Comparison of ENCODE assay signal across 16 cellular contexts in the genomic region with DNA sequence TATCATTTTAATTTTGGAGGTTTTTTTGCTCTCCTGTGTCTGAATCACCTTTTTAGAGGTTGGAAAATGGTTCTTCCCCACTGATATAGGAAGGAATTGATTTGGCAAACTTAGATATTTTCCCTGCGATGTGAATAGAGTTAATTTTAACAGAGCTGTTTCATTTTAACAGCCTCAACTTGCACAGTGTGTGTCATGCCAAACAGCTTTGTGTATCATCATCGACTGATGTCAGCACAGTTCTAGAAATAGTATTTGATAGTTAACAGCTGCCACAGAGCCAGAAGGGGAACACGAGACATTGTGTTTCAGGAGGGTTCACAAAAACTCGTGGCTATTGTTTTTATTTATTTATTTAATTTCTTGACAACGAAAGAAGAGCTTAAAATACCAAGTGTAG.
DNase-seq lines count a peak whose midpoint lies in the region; ATAC-seq and TF ChIP-seq lines count a peak whose summit lies in the region.
"Had no signal": no experiment of that assay in that cellular context is flagged by ENCODE, and none has a peak within 500 bp of the region (broad histone marks: within the 10 kb centered on the region; RNA-seq: fewer than 3 reads in every experiment).

No MANE protein-coding gene starts in this region.

- no peak overlapping the region for H3K4ac ChIP-seq in IMR-90 (ENCODE audit: low read depth, low read length)

- no peak overlapping the region for H3K18ac ChIP-seq in IMR-90 (ENCODE audit: low read depth, low read length)

- peak; percentile 74 for ATAC-seq in IMR-90 (ENCODE audit: low read depth)
- no peak for ATAC-seq in GM18870 (IDR thresholded peaks at IDR 0.05; ENCODE audit: unreplicated experiment)
- no peak for ATAC-seq in GM21390 (IDR thresholded peaks at IDR 0.05; ENCODE audit: unreplicated experiment)
- no peak for ATAC-seq in left colon
- ATAC-seq: activated CD8-positive, alpha-beta T cell treated with anti-CD3 and anti-CD28 coated beads, Interleukin-2, amount 10 ng/mL, durations not matched to agents 7 days and 5 days; CD8-positive, alpha-beta T cell; natural killer cell had no signal

- H2BK20ac ChIP-seq in IMR-90 (ENCODE audit: low read depth, low read length) = no peak overlapping the region

- H3K79me1 ChIP-seq in IMR-90 (ENCODE audit: low read depth in 1 of 2, low read length in 2 of 2) = no peaks in the 10 kb centered on the region

- no peak overlapping the region for H2BK5ac ChIP-seq in IMR-90 (ENCODE audit: low read depth, low read length, poor library complexity, severe bottlenecking)

- in situ Hi-C loops in IMR-90 (cut with MboI; ENCODE audit: low sequenced_read_pairs) = no loop called here

- no peak overlapping the region for H2AFZ ChIP-seq in IMR-90 (replicated peaks; ENCODE audit: low read length, poor library complexity)

- dilution Hi-C loops in IMR-90 (cut with HindIII; ENCODE audit: low sequenced_read_pairs, unreplicated experiment) = no loop called here

- 0% methylated on average over 1 of the region's 5 CpGs; no CpG with 5 or more reads in 1 of the 2 experiments for WGBS in IMR-90 (ENCODE audit: extremely low coverage in 2 of 2, insufficient read length in 1 of 2), 2 experiments

- no peak overlapping the region for H3K56ac ChIP-seq in IMR-90 (ENCODE audit: extremely low read depth, insufficient read depth, low read length)

- H4K20me1 ChIP-seq in IMR-90 (ENCODE audit: insufficient read depth, low read length) = no peaks in the 10 kb centered on the region

- no peaks in the 10 kb centered on the region; the same call in 1 of the 2 replicates for H3K9me1 ChIP-seq in IMR-90 (ENCODE audit: insufficient read depth, low read length)

- TF ChIP-seq CTCF in IMR-90 (conservative IDR thresholded peaks at IDR 0.05; ENCODE audit: low read depth, low read length) (no peak), right atrium auricular region (IDR thresholded peaks at IDR 0.05) (no peak)

- H4K91ac ChIP-seq in IMR-90 (ENCODE audit: insufficient read depth, low read depth, low read length) = no peak overlapping the region

- no peak overlapping the region for H2BK120ac ChIP-seq in IMR-90 (ENCODE audit: low read depth, low read length)

- H3K4me2 ChIP-seq in IMR-90 (ENCODE audit: low read depth, low read length) = peak overlapping the region; percentile 48; the same call in 1 of the 2 replicates

- H3K27me3 ChIP-seq in IMR-90 (ENCODE audit: control insufficient read depth, insufficient read depth, low read length) (no peaks in the 10 kb centered on the region), right atrium auricular region (no peaks in the 10 kb centered on the region)

- H2BK15ac ChIP-seq in IMR-90 (ENCODE audit: low read depth, low read length) = no peak overlapping the region

- H3K9ac ChIP-seq in IMR-90 (ENCODE audit: low read depth, low read length) = no peak overlapping the region

- H3K9me3 ChIP-seq in IMR-90 (ENCODE audit: control insufficient read depth, insufficient read depth, low read length) (peaks cover 3% of the 10 kb centered on the region), right atrium auricular region (no peaks in the 10 kb centered on the region)

- no TSS peak for BruUV-seq in IMR-90 (replicated peaks; lab: Mats Ljungman, UMichigan)

- DNase-seq in IMR-90 = peak; percentile 84
- peak; percentile 63 for DNase-seq in dedifferentiated amniotic fluid mesenchymal stem cell (ENCODE audit: extremely low spot score)
- DNase-seq in right atrium auricular region (ENCODE audit: low spot score) = no peak
- DNase-seq in skeletal muscle cell (ENCODE audit: low read depth) = peak; percentile 50
- DNase-seq in DMS53 (lab: John Stamatoyannopoulos, UW) = no peak
- DNase-seq in left colon = no peak
- DNase-seq: activated CD8-positive, alpha-beta T cell treated with anti-CD3 and anti-CD28 coated beads, Interleukin-2, amount 10 ng/mL, durations not matched to agents 7 days and 5 days; activated effector memory CD4-positive, alpha-beta T cell treated with Interleukin-2 at 50 U/mL for 16 hours; CD8-positive, alpha-beta T cell; natural killer cell; NCI-H1092; NCI-H524; SHP77 treated with DMSO at 0.1 percent for 48 hours; small intestine had no signal

- H3K14ac ChIP-seq in IMR-90 (replicated peaks; ENCODE audit: low read depth, low read length) = no peak overlapping the region

- POLR2A ChIA-PET in IMR-90 (lab: Charles Lee; ENCODE audit: unreplicated experiment) = no interaction called here

- no peak overlapping the region for H4K8ac ChIP-seq in IMR-90 (ENCODE audit: low read depth in 2 of 2, low read length in 2 of 2)

- H2AK5ac ChIP-seq in IMR-90 (ENCODE audit: low read depth, low read length) = no peak overlapping the region

- no peaks in the 10 kb centered on the region for H3K36me3 ChIP-seq in IMR-90 (ENCODE audit: control insufficient read depth, insufficient read depth, low read length)
- no peaks in the 10 kb centered on the region for H3K36me3 ChIP-seq in right atrium auricular region

- H3K4me1 ChIP-seq in IMR-90 (ENCODE audit: control insufficient read depth, insufficient read depth, low read length) = peaks cover 3% of the 10 kb centered on the region
- peaks cover 0 to 19% of the 10 kb centered on the region in 2 donors for H3K4me1 ChIP-seq in right atrium auricular region

- no peak for TF ChIP-seq POLR2A in IMR-90 (IDR thresholded peaks at IDR 0.05; ENCODE audit: low read depth, low read length)

- H4K5ac ChIP-seq in IMR-90 (ENCODE audit: low read depth, low read length) = no peak overlapping the region

- no peak for TF ChIP-seq RAD21 in IMR-90 (IDR thresholded peaks at IDR 0.05; ENCODE audit: low read length)

- no peak overlapping the region for H3K27ac ChIP-seq in IMR-90 (ENCODE audit: insufficient read depth, low read length)
- H3K27ac ChIP-seq in right atrium auricular region = peak overlapping the region; percentile 71 to 74

- no peak overlapping the region for H3K4me3 ChIP-seq in IMR-90 (ENCODE audit: insufficient read depth, low read depth, low read length)
- no peak overlapping the region for H3K4me3 ChIP-seq in right atrium auricular region
- no peak overlapping the region for H3K4me3 ChIP-seq in skeletal muscle cell (ENCODE audit: low read depth, low read length)

- CTCF ChIA-PET in IMR-90 (lab: Yijun Ruan, JAX) = no interaction called here

- no peak overlapping the region for H2AK9ac ChIP-seq in IMR-90 (replicated peaks; ENCODE audit: low read depth, low read length, poor library complexity)

- intact Hi-C loops in IMR-90 (cut with micrococcal nuclease) (no loop called here), left colon (cut with DNase I, micrococcal nuclease) (no loop called here)

- H3K23ac ChIP-seq in IMR-90 (ENCODE audit: low read depth, low read length) = no peak overlapping the region

TF ChIP-seq in IMR-90, 13 proteins besides CTCF, POLR2A, EP300 and RAD21:
- TF ChIP-seq SMC3 (IDR thresholded peaks at IDR 0.05; ENCODE audit: low read depth, low read length) = no peak
- peak; percentile 38; the same call in 1 of the 2 replicates for TF ChIP-seq BHLHE40 (IDR thresholded peaks at IDR 0.05; ENCODE audit: low read depth, low read length)

Comparison
In these comparisons a context has a peak if more than half of its experiments do, and no peak if none do; other contexts are left out.
1. DNase-seq: peak in IMR-90 (single experiment), dedifferentiated amniotic fluid mesenchymal stem cell (single experiment) and skeletal muscle cell (single experiment); none in right atrium auricular region (single experiment), DMS53 (single experiment) and left colon (0 of 2).